21 cellular contexts compared by ENCODE assay signal in genomic region chr3:57962448-57962834, GRCh38.
"Had no signal": no experiment of that assay in that cellular context is flagged by ENCODE, and none has a peak within 500 bp of the region (broad histone marks: within the 10 kb centered on the region; RNA-seq: fewer than 3 reads in every experiment).

No MANE protein-coding gene starts in this region.

- H3K36me3 ChIP-seq: lower lobe of right lung, tibial artery had no signal

- ATAC-seq: activated CD8-positive, alpha-beta T cell treated with anti-CD3 and anti-CD28 coated beads, Interleukin-2, amount 10 ng/mL, durations not matched to agents 7 days and 5 days; activated naive CD8-positive, alpha-beta T cell treated with anti-CD3 and anti-CD28 coated beads, Interleukin-2, amount 50 U/mL, for 24 hours; lower lobe of right lung; natural killer cell treated with Interleukin-12 subunit alpha and Interleukin-12 subunit beta and Interleukin-15 and Interleukin-18, amount 100 ng/mL, for 72 hours; T-cell had no signal

- H3K9me3 ChIP-seq: lower lobe of right lung, tibial artery had no signal

- H3K79me2 ChIP-seq: hepatocyte had no signal

- H3K4me2 ChIP-seq: hepatocyte had no signal

- H3K27me3 Mint-ChIP-seq: activated CD4-positive, alpha-beta T cell treated with anti-CD3 and anti-CD28 coated beads, Interleukin-2, amount 10 ng/mL, durations not matched to agents 24 days and 14 days; activated naive CD8-positive, alpha-beta T cell treated with anti-CD3 and anti-CD28 coated beads, Interleukin-2, amount 50 U/mL, for 24 hours; activated T-cell treated with anti-CD3 and anti-CD28 coated beads, Interleukin-2, amount 50 U/mL, for 24 hours; natural killer cell treated with Interleukin-12 subunit alpha and Interleukin-12 subunit beta and Interleukin-15 and Interleukin-18, amount 100 ng/mL, for 72 hours; T-cell had no signal

- H3K4me3 Mint-ChIP-seq: activated CD4-positive, alpha-beta T cell treated with anti-CD3 and anti-CD28 coated beads, Interleukin-2, amount 10 ng/mL, durations not matched to agents 24 days and 14 days; activated CD8-positive, alpha-beta T cell treated with anti-CD3 and anti-CD28 coated beads, Interleukin-2, amount 10 ng/mL, durations not matched to agents 7 days and 5 days; activated naive CD4-positive, alpha-beta T cell treated with anti-CD3 and anti-CD28 coated beads for 36 hours; activated naive CD8-positive, alpha-beta T cell treated with anti-CD3 and anti-CD28 coated beads, Interleukin-2, amount 50 U/mL, for 24 hours; activated T-cell treated with anti-CD3 and anti-CD28 coated beads, Interleukin-2, amount 50 U/mL, for 24 hours; brain; natural killer cell treated with Interleukin-12 subunit alpha and Interleukin-12 subunit beta and Interleukin-15 and Interleukin-18, amount 100 ng/mL, for 72 hours; T-cell had no signal

- H2AFZ ChIP-seq: hepatocyte had no signal

- H3K36me3 Mint-ChIP-seq: brain; natural killer cell treated with Interleukin-12 subunit alpha and Interleukin-12 subunit beta and Interleukin-15 and Interleukin-18, amount 100 ng/mL, for 72 hours; T-cell had no signal

- DNase-seq: activated CD4-positive, alpha-beta T cell treated with anti-CD3 and anti-CD28 coated beads, Interleukin-2, amount 10 ng/mL, durations not matched to agents 24 days and 14 days; activated CD8-positive, alpha-beta T cell treated with anti-CD3 and anti-CD28 coated beads, Interleukin-2, amount 10 ng/mL, durations not matched to agents 7 days and 5 days; activated naive CD4-positive, alpha-beta T cell treated with anti-CD3 and anti-CD28 coated beads for 36 hours; activated naive CD8-positive, alpha-beta T cell treated with anti-CD3 and anti-CD28 coated beads, Interleukin-2, amount 50 U/mL, for 24 hours; activated T-cell treated with anti-CD3 and anti-CD28 coated beads, Interleukin-2, amount 50 U/mL, for 24 hours; anterior cingulate cortex; dorsolateral prefrontal cortex; left colon; lower lobe of right lung; occipital lobe; stimulated activated CD4-positive, alpha-beta T cell treated with anti-CD3 and anti-CD28 coated beads, Interleukin-12 subunit alpha, Interleukin-12 subunit beta, amount 100 ng/mL, for 4 hours; stimulated activated CD4-positive, alpha-beta T cell treated with anti-CD3 and anti-CD28 coated beads, Interleukin-1b, Interleukin-23, amount 100 ng/mL, for 48 hours; stimulated activated naive CD4-positive, alpha-beta T cell treated with Interleukin-2 at 50 U/mL for 16 hours; substantia nigra; T-cell; tibial artery had no signal

- H3K27me3 ChIP-seq: dorsolateral prefrontal cortex, foreskin keratinocyte, hepatocyte, tibial artery had no signal

- H3K9me3 Mint-ChIP-seq: activated CD4-positive, alpha-beta T cell treated with anti-CD3 and anti-CD28 coated beads, Interleukin-2, amount 10 ng/mL, durations not matched to agents 24 days and 14 days; activated naive CD4-positive, alpha-beta T cell treated with anti-CD3 and anti-CD28 coated beads for 36 hours; activated naive CD8-positive, alpha-beta T cell treated with anti-CD3 and anti-CD28 coated beads, Interleukin-2, amount 50 U/mL, for 24 hours; activated T-cell treated with anti-CD3 and anti-CD28 coated beads, Interleukin-2, amount 50 U/mL, for 24 hours; activated T-helper 2 cell treated with anti-CD3 and anti-CD28 coated beads, Interferon-gamma antibody, Interleukin-2, Interleukin-4, amounts not matched to agents 10 μg/mL and 5 μg/mL and 100 μg/mL, durations not matched to agents 14 hours and 24 hours and 36 hours; brain; natural killer cell treated with Interleukin-12 subunit alpha and Interleukin-12 subunit beta and Interleukin-15 and Interleukin-18, amount 100 ng/mL, for 72 hours had no signal

- H3K4me1 Mint-ChIP-seq: brain had no signal

- H3K27ac ChIP-seq: dorsolateral prefrontal cortex, foreskin keratinocyte, hepatocyte, lower lobe of right lung, tibial artery had no signal

- H3K27ac Mint-ChIP-seq: activated CD4-positive, alpha-beta T cell treated with anti-CD3 and anti-CD28 coated beads, Interleukin-2, amount 10 ng/mL, durations not matched to agents 24 days and 14 days; activated CD8-positive, alpha-beta T cell treated with anti-CD3 and anti-CD28 coated beads, Interleukin-2, amount 10 ng/mL, durations not matched to agents 7 days and 5 days; activated naive CD4-positive, alpha-beta T cell treated with anti-CD3 and anti-CD28 coated beads for 36 hours; activated naive CD8-positive, alpha-beta T cell treated with anti-CD3 and anti-CD28 coated beads, Interleukin-2, amount 50 U/mL, for 24 hours; activated T-cell treated with anti-CD3 and anti-CD28 coated beads, Interleukin-2, amount 50 U/mL, for 24 hours; activated T-helper 2 cell treated with anti-CD3 and anti-CD28 coated beads, Interferon-gamma antibody, Interleukin-2, Interleukin-4, amounts not matched to agents 10 μg/mL and 5 μg/mL and 100 μg/mL, durations not matched to agents 14 hours and 24 hours and 36 hours; brain; natural killer cell treated with Interleukin-12 subunit alpha and Interleukin-12 subunit beta and Interleukin-15 and Interleukin-18, amount 100 ng/mL, for 72 hours; T-cell had no signal

- H3K4me3 ChIP-seq: dorsolateral prefrontal cortex, hepatocyte, lower lobe of right lung, tibial artery had no signal
